In genomic region chr2:64192570-64193192, GRCh38 we compare ENCODE assay signal across 12 cellular contexts. TPM values are rescaled to one million over a fixed set of nuclear protein-coding genes. Genes with fewer than 3 reads are reported as not detected.
DNase-seq lines count a peak whose midpoint lies in the region; ATAC-seq and TF ChIP-seq lines count a peak whose summit lies in the region.
"Had no signal": no experiment of that assay in that cellular context is flagged by ENCODE, and none has a peak within 500 bp of the region (broad histone marks: within the 10 kb centered on the region; RNA-seq: fewer than 3 reads in every experiment).

No MANE protein-coding gene starts in this region.

- DNase-seq in activated naive CD8-positive, alpha-beta T cell treated with anti-CD3 and anti-CD28 coated beads, Interleukin-2, amount 50 U/mL, for 24 hours, result no peak
- no peak for DNase-seq in activated naive CD8-positive, alpha-beta T cell treated with anti-CD3 and anti-CD28 coated beads for 36 hours
- peak in 2 of 3 donors; percentile 23 to 64 for DNase-seq in right lobe of liver
- DNase-seq in transverse colon, result no peak
- no peak for DNase-seq in NCI-H774 (lab: John Stamatoyannopoulos, UW)
- DNase-seq in GM23338 (ENCODE audit: low spot score), result no peak
- DNase-seq: activated CD4-positive, CD25-positive, alpha-beta regulatory T cell; central memory CD4-positive, alpha-beta T cell; MG63; NCI-H446 treated with DMSO at 0.1 percent for 48 hours had no signal

- no peaks in the 10 kb centered on the region for H3K79me2 ChIP-seq in GM23338 (replicated peaks; ENCODE audit: insufficient read depth)

- peaks cover 20% of the 10 kb centered on the region for H3K4me1 Mint-ChIP-seq in activated naive CD8-positive, alpha-beta T cell treated with anti-CD3 and anti-CD28 coated beads, Interleukin-2, amount 50 U/mL, for 24 hours
- peaks cover 27% of the 10 kb centered on the region for H3K4me1 Mint-ChIP-seq in activated naive CD8-positive, alpha-beta T cell treated with anti-CD3 and anti-CD28 coated beads for 36 hours
- peaks cover 8% of the 10 kb centered on the region for H3K4me1 Mint-ChIP-seq in activated T-helper 17 cell treated with anti-CD3 and anti-CD28 coated beads, Interleukin-2, amount 50 U/mL, for 72 hours
- peaks cover 44% of the 10 kb centered on the region for H3K4me1 Mint-ChIP-seq in GM23338

- TF ChIP-seq CTCF in right lobe of liver (IDR thresholded peaks at IDR 0.05) (no peak), transverse colon (IDR thresholded peaks at IDR 0.05) (no peak), GM23338 (conservative IDR thresholded peaks at IDR 0.05; ENCODE audit: low read depth in 2 of 2) (no peak)

- H3K36me3 ChIP-seq in right lobe of liver, result no peaks in the 10 kb centered on the region
- no peaks in the 10 kb centered on the region for H3K36me3 ChIP-seq in transverse colon
- no peaks in the 10 kb centered on the region for H3K36me3 ChIP-seq in GM23338 (ENCODE audit: insufficient read depth)
- H3K36me3 ChIP-seq: MG63 had no signal

- TF ChIP-seq POLR2A in right lobe of liver (IDR thresholded peaks at IDR 0.05) (no peak), transverse colon (IDR thresholded peaks at IDR 0.05) (no peak)

- intact Hi-C loops in right lobe of liver (cut with DNase I), result no loop called here
- intact Hi-C loops in transverse colon (cut with DNase I; ENCODE audit: low total_unique reads), result no loop called here

- in situ Hi-C loops in transverse colon (cut with MboI; ENCODE audit: low pct_ligation_motif_present in 1 of 4, low pct_unique_long_range_greater_than_20kb in 1 of 4, low sequenced_read_pairs in 3 of 4), result no loop called here

- no peak overlapping the region for H3K4me3 ChIP-seq in right lobe of liver
- H3K4me3 ChIP-seq in transverse colon, result no peak overlapping the region
- H3K4me3 ChIP-seq in GM23338, result no peak overlapping the region
- H3K4me3 ChIP-seq: MG63 had no signal

- no peaks in the 10 kb centered on the region for H4K20me1 ChIP-seq in GM23338 (replicated peaks; ENCODE audit: insufficient read depth)

- H3K9me3 Mint-ChIP-seq in activated naive CD8-positive, alpha-beta T cell treated with anti-CD3 and anti-CD28 coated beads, Interleukin-2, amount 50 U/mL, for 24 hours, result no peaks in the 10 kb centered on the region
- H3K9me3 Mint-ChIP-seq in activated naive CD8-positive, alpha-beta T cell treated with anti-CD3 and anti-CD28 coated beads for 36 hours, result no peaks in the 10 kb centered on the region
- H3K9me3 Mint-ChIP-seq in activated T-helper 17 cell treated with anti-CD3 and anti-CD28 coated beads, Interleukin-2, amount 50 U/mL, for 72 hours, result no peaks in the 10 kb centered on the region
- no peaks in the 10 kb centered on the region for H3K9me3 Mint-ChIP-seq in GM23338

- H3K9me2 ChIP-seq in GM23338 (ENCODE audit: insufficient read depth), result peaks cover 11% of the 10 kb centered on the region

- H3K4me3 Mint-ChIP-seq in activated naive CD8-positive, alpha-beta T cell treated with anti-CD3 and anti-CD28 coated beads, Interleukin-2, amount 50 U/mL, for 24 hours, result no peak overlapping the region
- H3K4me3 Mint-ChIP-seq in activated naive CD8-positive, alpha-beta T cell treated with anti-CD3 and anti-CD28 coated beads for 36 hours, result no peak overlapping the region
- H3K4me3 Mint-ChIP-seq in activated T-helper 17 cell treated with anti-CD3 and anti-CD28 coated beads, Interleukin-2, amount 50 U/mL, for 72 hours, result no peak overlapping the region
- no peak overlapping the region for H3K4me3 Mint-ChIP-seq in GM23338

- no peaks in the 10 kb centered on the region for H3K27me3 Mint-ChIP-seq in activated naive CD8-positive, alpha-beta T cell treated with anti-CD3 and anti-CD28 coated beads, Interleukin-2, amount 50 U/mL, for 24 hours
- H3K27me3 Mint-ChIP-seq in activated naive CD8-positive, alpha-beta T cell treated with anti-CD3 and anti-CD28 coated beads for 36 hours, result no peaks in the 10 kb centered on the region
- no peaks in the 10 kb centered on the region for H3K27me3 Mint-ChIP-seq in activated T-helper 17 cell treated with anti-CD3 and anti-CD28 coated beads, Interleukin-2, amount 50 U/mL, for 72 hours
- H3K27me3 Mint-ChIP-seq in GM23338 (ENCODE audit: insufficient read depth, low read depth, poor library complexity), result peaks cover 9% of the 10 kb centered on the region

- no peaks in the 10 kb centered on the region for H3K36me3 Mint-ChIP-seq in activated naive CD8-positive, alpha-beta T cell treated with anti-CD3 and anti-CD28 coated beads, Interleukin-2, amount 50 U/mL, for 24 hours (ENCODE audit: low read depth)
- H3K36me3 Mint-ChIP-seq in activated naive CD8-positive, alpha-beta T cell treated with anti-CD3 and anti-CD28 coated beads for 36 hours, result no peaks in the 10 kb centered on the region
- no peaks in the 10 kb centered on the region for H3K36me3 Mint-ChIP-seq in activated T-helper 17 cell treated with anti-CD3 and anti-CD28 coated beads, Interleukin-2, amount 50 U/mL, for 72 hours (ENCODE audit: low read depth)
- H3K36me3 Mint-ChIP-seq in GM23338 (ENCODE audit: low read depth), result no peaks in the 10 kb centered on the region

- TF ChIP-seq EP300 in transverse colon (IDR thresholded peaks at IDR 0.05; ENCODE audit: low read depth), result no peak

- WGBS in right lobe of liver (ENCODE audit: insufficient coverage, low coverage, low lambda C conversion rate, missing lambda C conversion rate), result 43% methylated on average over 6 of the region's 6 CpGs
- 55 to 69% methylated on average over 4 to 6 of the region's 6 CpGs for WGBS in transverse colon (ENCODE audit: low coverage in 1 of 2), 2 donors

- H3K9me3 ChIP-seq in right lobe of liver (no peaks in the 10 kb centered on the region), transverse colon (no peaks in the 10 kb centered on the region)
- H3K9me3 ChIP-seq: MG63 had no signal

- peak overlapping the region; percentile 28 for H3K27ac Mint-ChIP-seq in activated naive CD8-positive, alpha-beta T cell treated with anti-CD3 and anti-CD28 coated beads, Interleukin-2, amount 50 U/mL, for 24 hours
- no peak overlapping the region for H3K27ac Mint-ChIP-seq in activated naive CD8-positive, alpha-beta T cell treated with anti-CD3 and anti-CD28 coated beads for 36 hours
- peak overlapping the region; percentile 53 for H3K27ac Mint-ChIP-seq in activated T-helper 17 cell treated with anti-CD3 and anti-CD28 coated beads, Interleukin-2, amount 50 U/mL, for 72 hours
- no peak overlapping the region for H3K27ac Mint-ChIP-seq in GM23338

- H3K27ac ChIP-seq in right lobe of liver, result peak overlapping the region in 2 of 3 donors; percentile 50 to 56
- H3K27ac ChIP-seq in transverse colon, result peak overlapping the region in 3 of 4 donors; percentile 4 to 60 (median 59)
- no peak overlapping the region for H3K27ac ChIP-seq in GM23338 (ENCODE audit: low read depth)

- no peak overlapping the region for H3K4me2 ChIP-seq in GM23338

- H3K27me3 ChIP-seq in right lobe of liver (no peaks in the 10 kb centered on the region), transverse colon (no peaks in the 10 kb centered on the region), GM23338 (ENCODE audit: insufficient read depth) (no peaks in the 10 kb centered on the region)
- H3K27me3 ChIP-seq: MG63 had no signal

- no peaks in the 10 kb centered on the region for H3F3A ChIP-seq in GM23338 (replicated peaks; ENCODE audit: low read depth)

- H3K4me1 ChIP-seq in right lobe of liver, result peaks cover 0 to 8% (median 3%) of the 10 kb centered on the region in 4 donors
- H3K4me1 ChIP-seq in transverse colon, result peaks cover 0 to 41% (median 19%) of the 10 kb centered on the region in 4 donors
- peaks cover 37% of the 10 kb centered on the region for H3K4me1 ChIP-seq in GM23338 (ENCODE audit: insufficient read depth)

- no peak for ATAC-seq in activated naive CD8-positive, alpha-beta T cell treated with anti-CD3 and anti-CD28 coated beads, Interleukin-2, amount 50 U/mL, for 24 hours
- peak; percentile 43 for ATAC-seq in activated T-helper 17 cell treated with anti-CD3 and anti-CD28 coated beads, Interleukin-2, amount 50 U/mL, for 72 hours (replicated peaks)
- ATAC-seq in right lobe of liver (peak; percentile 70 to 86 (median 82)), GM23338 (no peak), HG03039 (IDR thresholded peaks at IDR 0.05; ENCODE audit: unreplicated experiment) (no peak)

- no peak overlapping the region for H2AFZ ChIP-seq in GM23338

TF ChIP-seq in GM23338, 12 proteins besides CTCF, POLR2A, EP300 and RAD21 (continues in another document):
- TF ChIP-seq CREB1 (CRISPR knock-in tag; IDR thresholded peaks at IDR 0.05; ENCODE audit: low read depth), result no peak
- TF ChIP-seq EZH2 (IDR thresholded peaks at IDR 0.05; ENCODE audit: low read depth, unreplicated experiment), result no peak
- TF ChIP-seq ZNF114 (CRISPR knock-in tag; IDR thresholded peaks at IDR 0.05), result no peak
- no peak for TF ChIP-seq NANOG (IDR thresholded peaks at IDR 0.05; ENCODE audit: borderline replicate concordance)
- TF ChIP-seq ETS1 (IDR thresholded peaks at IDR 0.05), result no peak
- no peak for TF ChIP-seq ZNF331 (CRISPR knock-in tag; IDR thresholded peaks at IDR 0.05; ENCODE audit: low read depth)

RNA-seq across cellular contexts. Expression of gene PELI1, which starts 48.5 kb away (rescaled TPM):
- 10 to 100 TPM; 35.8 to 39.1 TPM for total RNA-seq in activated naive CD8-positive, alpha-beta T cell treated with anti-CD3 and anti-CD28 coated beads for 36 hours
- total RNA-seq in activated T-helper 17 cell treated with anti-CD3 and anti-CD28 coated beads, Interleukin-2, amount 50 U/mL, for 72 hours, result 10 to 100 TPM; 57.4 to 59.7 TPM
- total RNA-seq in right lobe of liver (10 to 100 TPM in 1 of 6 experiments, 1 to 10 TPM in 5; 4.7 to 18.8 (median 8.3) TPM), transverse colon (100 to 1,000 TPM in 1 of 4 donors, 10 to 100 TPM in 3; 20.6 to 818 (median 41.3) TPM)
- total RNA-seq in GM23338 (2014; rRNA removed; shearing (Covaris generic)), result 56.6 and 61.8 TPM in 2 replicates
- 25.9 and 32.4 TPM in 2 replicates for polyA plus RNA-seq in GM23338 (2016; fragmentation: Nextera tagmentation; extraction: Ambion mirVana)

Comparison
In these comparisons a context has a peak if more than half of its experiments do, and no peak if none do; other contexts are left out.
1. H3K27ac Mint-ChIP-seq: peak in activated naive CD8-positive, alpha-beta T cell treated with anti-CD3 and anti-CD28 coated beads, Interleukin-2, amount 50 U/mL, for 24 hours (single experiment) and activated T-helper 17 cell treated with anti-CD3 and anti-CD28 coated beads, Interleukin-2, amount 50 U/mL, for 72 hours (single experiment); none in activated naive CD8-positive, alpha-beta T cell treated with anti-CD3 and anti-CD28 coated beads for 36 hours (single experiment) and GM23338 (single experiment).
2. ATAC-seq: peak in activated T-helper 17 cell treated with anti-CD3 and anti-CD28 coated beads, Interleukin-2, amount 50 U/mL, for 72 hours (single experiment) and right lobe of liver (4 of 4); none in activated naive CD8-positive, alpha-beta T cell treated with anti-CD3 and anti-CD28 coated beads, Interleukin-2, amount 50 U/mL, for 24 hours (single experiment), GM23338 (single experiment) and HG03039 (single experiment).
3. DNase-seq: peak in right lobe of liver (2 of 3); none in activated naive CD8-positive, alpha-beta T cell treated with anti-CD3 and anti-CD28 coated beads, Interleukin-2, amount 50 U/mL, for 24 hours (single experiment), activated naive CD8-positive, alpha-beta T cell treated with anti-CD3 and anti-CD28 coated beads for 36 hours (single experiment), transverse colon (single experiment), NCI-H774 (single experiment) and GM23338 (single experiment).